ENCODE assay signal across 3 cellular contexts in the genomic region with DNA sequence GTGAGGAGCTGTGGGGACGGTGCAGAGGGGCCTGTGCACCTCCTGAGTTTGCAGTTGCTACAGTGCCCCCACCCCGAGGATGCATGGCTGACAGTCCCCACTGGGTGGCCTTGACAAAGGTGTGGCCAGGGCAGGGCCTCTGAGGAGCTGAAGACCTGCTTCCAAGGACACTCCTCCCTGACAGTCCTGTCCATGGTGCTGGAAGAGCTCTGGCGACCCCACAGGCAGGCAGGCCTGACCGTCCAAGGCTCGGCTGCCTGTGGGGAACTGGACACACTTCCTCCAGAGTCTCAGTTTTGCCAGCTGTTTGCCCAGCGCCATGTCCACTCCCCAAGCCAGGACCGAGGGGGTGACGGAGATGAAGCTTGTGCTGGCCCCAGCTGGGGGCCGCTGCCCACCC.
TF ChIP-seq lines count a peak whose summit lies in the region.

No MANE protein-coding gene starts in this region.

TF ChIP-seq in SK-N-SH, 30 proteins besides CTCF, POLR2A, EP300 and RAD21 (continued from another document):
- TF ChIP-seq REST (IDR thresholded peaks at IDR 0.05; ENCODE audit: low read depth, low read length) (peak; percentile 70; the same call in 1 of the 2 replicates), MEF2A (IDR thresholded peaks at IDR 0.05; ENCODE audit: borderline replicate concordance, low read depth) (no peak), JUND (IDR thresholded peaks at IDR 0.05) (no peak)

TF ChIP-seq in SK-N-SH treated with all-trans-retinoic acid at 6 μM for 48 hours, 23 proteins besides CTCF, POLR2A, EP300 and RAD21:
- TF ChIP-seq, protein P1, sequence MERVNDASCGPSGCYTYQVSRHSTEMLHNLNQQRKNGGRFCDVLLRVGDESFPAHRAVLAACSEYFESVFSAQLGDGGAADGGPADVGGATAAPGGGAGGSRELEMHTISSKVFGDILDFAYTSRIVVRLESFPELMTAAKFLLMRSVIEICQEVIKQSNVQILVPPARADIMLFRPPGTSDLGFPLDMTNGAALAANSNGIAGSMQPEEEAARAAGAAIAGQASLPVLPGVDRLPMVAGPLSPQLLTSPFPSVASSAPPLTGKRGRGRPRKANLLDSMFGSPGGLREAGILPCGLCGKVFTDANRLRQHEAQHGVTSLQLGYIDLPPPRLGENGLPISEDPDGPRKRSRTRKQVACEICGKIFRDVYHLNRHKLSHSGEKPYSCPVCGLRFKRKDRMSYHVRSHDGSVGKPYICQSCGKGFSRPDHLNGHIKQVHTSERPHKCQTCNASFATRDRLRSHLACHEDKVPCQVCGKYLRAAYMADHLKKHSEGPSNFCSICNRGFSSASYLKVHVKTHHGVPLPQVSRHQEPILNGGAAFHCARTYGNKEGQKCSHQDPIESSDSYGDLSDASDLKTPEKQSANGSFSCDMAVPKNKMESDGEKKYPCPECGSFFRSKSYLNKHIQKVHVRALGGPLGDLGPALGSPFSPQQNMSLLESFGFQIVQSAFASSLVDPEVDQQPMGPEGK (CRISPR knock-in tag; IDR thresholded peaks at IDR 0.05; ENCODE audit: borderline replicate concordance): no peak
- TF ChIP-seq CSDC2 (CRISPR knock-in tag; IDR thresholded peaks at IDR 0.05) (no peak), POU6F1 (CRISPR knock-in tag; IDR thresholded peaks at IDR 0.05; ENCODE audit: borderline replicate concordance, low read depth) (no peak), ZFP30 (CRISPR knock-in tag; IDR thresholded peaks at IDR 0.05) (no peak), ESRRG (CRISPR knock-in tag; IDR thresholded peaks at IDR 0.05) (no peak), ZNF8 (CRISPR knock-in tag; IDR thresholded peaks at IDR 0.05) (no peak), GLIS3 (CRISPR knock-in tag; IDR thresholded peaks at IDR 0.05) (no peak), OSR1 (CRISPR knock-in tag; IDR thresholded peaks at IDR 0.05) (no peak)
- TF ChIP-seq, protein P2, sequence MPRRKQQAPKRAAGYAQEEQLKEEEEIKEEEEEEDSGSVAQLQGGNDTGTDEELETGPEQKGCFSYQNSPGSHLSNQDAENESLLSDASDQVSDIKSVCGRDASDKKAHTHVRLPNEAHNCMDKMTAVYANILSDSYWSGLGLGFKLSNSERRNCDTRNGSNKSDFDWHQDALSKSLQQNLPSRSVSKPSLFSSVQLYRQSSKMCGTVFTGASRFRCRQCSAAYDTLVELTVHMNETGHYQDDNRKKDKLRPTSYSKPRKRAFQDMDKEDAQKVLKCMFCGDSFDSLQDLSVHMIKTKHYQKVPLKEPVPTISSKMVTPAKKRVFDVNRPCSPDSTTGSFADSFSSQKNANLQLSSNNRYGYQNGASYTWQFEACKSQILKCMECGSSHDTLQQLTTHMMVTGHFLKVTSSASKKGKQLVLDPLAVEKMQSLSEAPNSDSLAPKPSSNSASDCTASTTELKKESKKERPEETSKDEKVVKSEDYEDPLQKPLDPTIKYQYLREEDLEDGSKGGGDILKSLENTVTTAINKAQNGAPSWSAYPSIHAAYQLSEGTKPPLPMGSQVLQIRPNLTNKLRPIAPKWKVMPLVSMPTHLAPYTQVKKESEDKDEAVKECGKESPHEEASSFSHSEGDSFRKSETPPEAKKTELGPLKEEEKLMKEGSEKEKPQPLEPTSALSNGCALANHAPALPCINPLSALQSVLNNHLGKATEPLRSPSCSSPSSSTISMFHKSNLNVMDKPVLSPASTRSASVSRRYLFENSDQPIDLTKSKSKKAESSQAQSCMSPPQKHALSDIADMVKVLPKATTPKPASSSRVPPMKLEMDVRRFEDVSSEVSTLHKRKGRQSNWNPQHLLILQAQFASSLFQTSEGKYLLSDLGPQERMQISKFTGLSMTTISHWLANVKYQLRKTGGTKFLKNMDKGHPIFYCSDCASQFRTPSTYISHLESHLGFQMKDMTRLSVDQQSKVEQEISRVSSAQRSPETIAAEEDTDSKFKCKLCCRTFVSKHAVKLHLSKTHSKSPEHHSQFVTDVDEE (CRISPR knock-in tag; IDR thresholded peaks at IDR 0.05): no peak

TF ChIP-seq in WTC11, 78 proteins besides CTCF, POLR2A, EP300 and RAD21 (continued from another document):
- TF ChIP-seq, protein P3, sequence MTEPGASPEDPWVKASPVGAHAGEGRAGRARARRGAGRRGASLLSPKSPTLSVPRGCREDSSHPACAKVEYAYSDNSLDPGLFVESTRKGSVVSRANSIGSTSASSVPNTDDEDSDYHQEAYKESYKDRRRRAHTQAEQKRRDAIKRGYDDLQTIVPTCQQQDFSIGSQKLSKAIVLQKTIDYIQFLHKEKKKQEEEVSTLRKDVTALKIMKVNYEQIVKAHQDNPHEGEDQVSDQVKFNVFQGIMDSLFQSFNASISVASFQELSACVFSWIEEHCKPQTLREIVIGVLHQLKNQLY (CRISPR knock-in tag; IDR thresholded peaks at IDR 0.05): no peak
- TF ChIP-seq ZNF671 (CRISPR knock-in tag; IDR thresholded peaks at IDR 0.05) (no peak), TEAD4 (CRISPR knock-in tag; IDR thresholded peaks at IDR 0.05) (0 out of 2 replicates have a peak, but pooled peaks have one; percentile 12), TCF7 (CRISPR knock-in tag; IDR thresholded peaks at IDR 0.05; ENCODE audit: low read depth) (0 out of 2 replicates have a peak, but pooled peaks have one; percentile 48), USF1 (CRISPR knock-in tag; IDR thresholded peaks at IDR 0.05) (no peak), GABPB1 (CRISPR knock-in tag; IDR thresholded peaks at IDR 0.05) (no peak), CREM (CRISPR knock-in tag; IDR thresholded peaks at IDR 0.05) (no peak), IRF2 (CRISPR knock-in tag; IDR thresholded peaks at IDR 0.05; ENCODE audit: borderline replicate concordance, low read depth) (no peak), ETV6 (CRISPR knock-in tag; IDR thresholded peaks at IDR 0.05) (no peak), ZNF532 (CRISPR knock-in tag; IDR thresholded peaks at IDR 0.05; ENCODE audit: borderline replicate concordance) (no peak)
- TF ChIP-seq, protein P4, sequence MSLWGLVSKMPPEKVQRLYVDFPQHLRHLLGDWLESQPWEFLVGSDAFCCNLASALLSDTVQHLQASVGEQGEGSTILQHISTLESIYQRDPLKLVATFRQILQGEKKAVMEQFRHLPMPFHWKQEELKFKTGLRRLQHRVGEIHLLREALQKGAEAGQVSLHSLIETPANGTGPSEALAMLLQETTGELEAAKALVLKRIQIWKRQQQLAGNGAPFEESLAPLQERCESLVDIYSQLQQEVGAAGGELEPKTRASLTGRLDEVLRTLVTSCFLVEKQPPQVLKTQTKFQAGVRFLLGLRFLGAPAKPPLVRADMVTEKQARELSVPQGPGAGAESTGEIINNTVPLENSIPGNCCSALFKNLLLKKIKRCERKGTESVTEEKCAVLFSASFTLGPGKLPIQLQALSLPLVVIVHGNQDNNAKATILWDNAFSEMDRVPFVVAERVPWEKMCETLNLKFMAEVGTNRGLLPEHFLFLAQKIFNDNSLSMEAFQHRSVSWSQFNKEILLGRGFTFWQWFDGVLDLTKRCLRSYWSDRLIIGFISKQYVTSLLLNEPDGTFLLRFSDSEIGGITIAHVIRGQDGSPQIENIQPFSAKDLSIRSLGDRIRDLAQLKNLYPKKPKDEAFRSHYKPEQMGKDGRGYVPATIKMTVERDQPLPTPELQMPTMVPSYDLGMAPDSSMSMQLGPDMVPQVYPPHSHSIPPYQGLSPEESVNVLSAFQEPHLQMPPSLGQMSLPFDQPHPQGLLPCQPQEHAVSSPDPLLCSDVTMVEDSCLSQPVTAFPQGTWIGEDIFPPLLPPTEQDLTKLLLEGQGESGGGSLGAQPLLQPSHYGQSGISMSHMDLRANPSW (CRISPR knock-in tag; conservative IDR thresholded peaks at IDR 0.05; ENCODE audit: low read depth): no peak
